In the genomic region with DNA sequence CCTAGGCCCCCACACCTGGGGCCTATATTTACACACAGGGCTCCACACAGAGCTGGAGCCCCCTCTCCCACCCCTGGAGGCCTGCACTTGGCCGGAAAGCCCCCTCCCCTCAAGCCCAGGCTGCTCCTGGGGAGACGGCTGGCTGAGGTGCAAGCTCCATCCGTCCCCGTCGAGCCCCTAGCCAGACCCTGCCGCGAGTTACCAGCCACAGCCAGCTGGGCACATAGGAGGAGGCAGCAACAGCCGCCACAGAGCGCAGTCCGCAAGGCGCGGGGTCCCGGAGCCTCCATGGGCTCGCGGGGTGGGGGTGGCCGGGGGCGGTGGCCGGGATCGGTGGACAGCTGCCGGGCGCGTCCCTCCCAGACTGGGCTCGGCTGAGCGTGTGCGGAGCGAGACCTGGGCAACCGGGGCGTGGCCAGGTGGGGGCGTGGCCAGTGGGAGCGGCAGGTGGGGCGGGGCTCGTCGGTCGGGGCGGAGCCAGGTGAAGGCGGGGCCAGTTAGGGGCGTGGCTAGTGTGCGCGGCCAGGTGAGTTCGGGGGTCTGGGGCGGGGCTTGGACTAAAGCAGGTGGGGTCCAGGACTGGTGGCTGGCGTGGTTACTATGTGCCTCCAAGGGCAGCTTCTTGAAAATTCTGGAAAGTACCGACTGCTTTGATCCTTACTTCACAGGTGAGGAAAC, we compare ENCODE assay signal across 1 cellular context.
TF ChIP-seq lines count a peak whose summit lies in the region.

A gene (minus strand): TSS at position 384 of the 678 bp plus-strand sequence. CDS start 94 bp downstream, at position 290.

TF ChIP-seq in HepG2, 621 proteins besides CTCF, POLR2A, EP300 and RAD21 (continued from another document):
- TF ChIP-seq, protein P1, sequence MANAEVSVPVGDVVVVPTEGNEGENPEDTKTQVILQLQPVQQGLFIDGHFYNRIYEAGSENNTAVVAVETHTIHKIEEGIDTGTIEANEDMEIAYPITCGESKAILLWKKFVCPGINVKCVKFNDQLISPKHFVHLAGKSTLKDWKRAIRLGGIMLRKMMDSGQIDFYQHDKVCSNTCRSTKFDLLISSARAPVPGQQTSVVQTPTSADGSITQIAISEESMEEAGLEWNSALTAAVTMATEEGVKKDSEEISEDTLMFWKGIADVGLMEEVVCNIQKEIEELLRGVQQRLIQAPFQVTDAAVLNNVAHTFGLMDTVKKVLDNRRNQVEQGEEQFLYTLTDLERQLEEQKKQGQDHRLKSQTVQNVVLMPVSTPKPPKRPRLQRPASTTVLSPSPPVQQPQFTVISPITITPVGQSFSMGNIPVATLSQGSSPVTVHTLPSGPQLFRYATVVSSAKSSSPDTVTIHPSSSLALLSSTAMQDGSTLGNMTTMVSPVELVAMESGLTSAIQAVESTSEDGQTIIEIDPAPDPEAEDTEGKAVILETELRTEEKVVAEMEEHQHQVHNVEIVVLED (CRISPR knock-in tag; IDR thresholded peaks at IDR 0.05; ENCODE audit: borderline replicate concordance), result no peak
- TF ChIP-seq, protein P2, sequence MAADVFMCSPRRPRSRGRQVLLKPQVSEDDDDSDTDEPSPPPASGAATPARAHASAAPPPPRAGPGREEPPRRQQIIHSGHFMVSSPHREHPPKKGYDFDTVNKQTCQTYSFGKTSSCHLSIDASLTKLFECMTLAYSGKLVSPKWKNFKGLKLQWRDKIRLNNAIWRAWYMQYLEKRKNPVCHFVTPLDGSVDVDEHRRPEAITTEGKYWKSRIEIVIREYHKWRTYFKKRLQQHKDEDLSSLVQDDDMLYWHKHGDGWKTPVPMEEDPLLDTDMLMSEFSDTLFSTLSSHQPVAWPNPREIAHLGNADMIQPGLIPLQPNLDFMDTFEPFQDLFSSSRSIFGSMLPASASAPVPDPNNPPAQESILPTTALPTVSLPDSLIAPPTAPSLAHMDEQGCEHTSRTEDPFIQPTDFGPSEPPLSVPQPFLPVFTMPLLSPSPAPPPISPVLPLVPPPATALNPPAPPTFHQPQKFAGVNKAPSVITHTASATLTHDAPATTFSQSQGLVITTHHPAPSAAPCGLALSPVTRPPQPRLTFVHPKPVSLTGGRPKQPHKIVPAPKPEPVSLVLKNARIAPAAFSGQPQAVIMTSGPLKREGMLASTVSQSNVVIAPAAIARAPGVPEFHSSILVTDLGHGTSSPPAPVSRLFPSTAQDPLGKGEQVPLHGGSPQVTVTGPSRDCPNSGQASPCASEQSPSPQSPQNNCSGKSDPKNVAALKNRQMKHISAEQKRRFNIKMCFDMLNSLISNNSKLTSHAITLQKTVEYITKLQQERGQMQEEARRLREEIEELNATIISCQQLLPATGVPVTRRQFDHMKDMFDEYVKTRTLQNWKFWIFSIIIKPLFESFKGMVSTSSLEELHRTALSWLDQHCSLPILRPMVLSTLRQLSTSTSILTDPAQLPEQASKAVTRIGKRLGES (CRISPR knock-in tag; IDR thresholded peaks at IDR 0.05; ENCODE audit: borderline replicate concordance), result no peak
- TF ChIP-seq RFX5 (IDR thresholded peaks at IDR 0.05; ENCODE audit: low read depth, low read length), result no peak
- no peak for TF ChIP-seq HDAC1 (CRISPR knock-in tag; IDR thresholded peaks at IDR 0.05)
- TF ChIP-seq, protein P3, sequence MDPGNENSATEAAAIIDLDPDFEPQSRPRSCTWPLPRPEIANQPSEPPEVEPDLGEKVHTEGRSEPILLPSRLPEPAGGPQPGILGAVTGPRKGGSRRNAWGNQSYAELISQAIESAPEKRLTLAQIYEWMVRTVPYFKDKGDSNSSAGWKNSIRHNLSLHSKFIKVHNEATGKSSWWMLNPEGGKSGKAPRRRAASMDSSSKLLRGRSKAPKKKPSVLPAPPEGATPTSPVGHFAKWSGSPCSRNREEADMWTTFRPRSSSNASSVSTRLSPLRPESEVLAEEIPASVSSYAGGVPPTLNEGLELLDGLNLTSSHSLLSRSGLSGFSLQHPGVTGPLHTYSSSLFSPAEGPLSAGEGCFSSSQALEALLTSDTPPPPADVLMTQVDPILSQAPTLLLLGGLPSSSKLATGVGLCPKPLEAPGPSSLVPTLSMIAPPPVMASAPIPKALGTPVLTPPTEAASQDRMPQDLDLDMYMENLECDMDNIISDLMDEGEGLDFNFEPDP (CRISPR knock-in tag; conservative IDR thresholded peaks at IDR 0.05), result no peak
- TF ChIP-seq ZNF326 (CRISPR knock-in tag; IDR thresholded peaks at IDR 0.05; ENCODE audit: borderline replicate concordance), result no peak
- no peak for TF ChIP-seq ARHGAP35 (CRISPR knock-in tag; IDR thresholded peaks at IDR 0.05; ENCODE audit: borderline replicate concordance)
- no peak for TF ChIP-seq MTF2 (CRISPR knock-in tag; IDR thresholded peaks at IDR 0.05; ENCODE audit: borderline replicate concordance)
- no peak for TF ChIP-seq ZSCAN12 (CRISPR knock-in tag; IDR thresholded peaks at IDR 0.05)
- TF ChIP-seq, protein P4, sequence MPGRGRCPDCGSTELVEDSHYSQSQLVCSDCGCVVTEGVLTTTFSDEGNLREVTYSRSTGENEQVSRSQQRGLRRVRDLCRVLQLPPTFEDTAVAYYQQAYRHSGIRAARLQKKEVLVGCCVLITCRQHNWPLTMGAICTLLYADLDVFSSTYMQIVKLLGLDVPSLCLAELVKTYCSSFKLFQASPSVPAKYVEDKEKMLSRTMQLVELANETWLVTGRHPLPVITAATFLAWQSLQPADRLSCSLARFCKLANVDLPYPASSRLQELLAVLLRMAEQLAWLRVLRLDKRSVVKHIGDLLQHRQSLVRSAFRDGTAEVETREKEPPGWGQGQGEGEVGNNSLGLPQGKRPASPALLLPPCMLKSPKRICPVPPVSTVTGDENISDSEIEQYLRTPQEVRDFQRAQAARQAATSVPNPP (CRISPR knock-in tag; IDR thresholded peaks at IDR 0.05), result no peak
- no peak for TF ChIP-seq ZSCAN20 (CRISPR knock-in tag; IDR thresholded peaks at IDR 0.05; ENCODE audit: borderline replicate concordance)
- TF ChIP-seq, protein P5, sequence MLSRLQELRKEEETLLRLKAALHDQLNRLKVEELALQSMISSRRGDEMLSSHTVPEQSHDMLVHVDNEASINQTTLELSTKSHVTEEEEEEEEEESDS (CRISPR knock-in tag; IDR thresholded peaks at IDR 0.05; ENCODE audit: borderline replicate concordance), result no peak
- TF ChIP-seq ZSCAN22 (CRISPR knock-in tag; IDR thresholded peaks at IDR 0.05), result no peak
- no peak for TF ChIP-seq PHF5A (CRISPR knock-in tag; IDR thresholded peaks at IDR 0.05; ENCODE audit: low read depth, unreplicated experiment)
- TF ChIP-seq BRCA1 (CRISPR knock-in tag; IDR thresholded peaks at IDR 0.05), result no peak
- TF ChIP-seq, protein P6, sequence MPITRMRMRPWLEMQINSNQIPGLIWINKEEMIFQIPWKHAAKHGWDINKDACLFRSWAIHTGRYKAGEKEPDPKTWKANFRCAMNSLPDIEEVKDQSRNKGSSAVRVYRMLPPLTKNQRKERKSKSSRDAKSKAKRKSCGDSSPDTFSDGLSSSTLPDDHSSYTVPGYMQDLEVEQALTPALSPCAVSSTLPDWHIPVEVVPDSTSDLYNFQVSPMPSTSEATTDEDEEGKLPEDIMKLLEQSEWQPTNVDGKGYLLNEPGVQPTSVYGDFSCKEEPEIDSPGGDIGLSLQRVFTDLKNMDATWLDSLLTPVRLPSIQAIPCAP (CRISPR knock-in tag; IDR thresholded peaks at IDR 0.05; ENCODE audit: low read depth), result no peak
- TF ChIP-seq ZNF607 (CRISPR knock-in tag; IDR thresholded peaks at IDR 0.05; ENCODE audit: borderline replicate concordance), result no peak
